1 cellular context compared by ENCODE assay signal in the genomic region with DNA sequence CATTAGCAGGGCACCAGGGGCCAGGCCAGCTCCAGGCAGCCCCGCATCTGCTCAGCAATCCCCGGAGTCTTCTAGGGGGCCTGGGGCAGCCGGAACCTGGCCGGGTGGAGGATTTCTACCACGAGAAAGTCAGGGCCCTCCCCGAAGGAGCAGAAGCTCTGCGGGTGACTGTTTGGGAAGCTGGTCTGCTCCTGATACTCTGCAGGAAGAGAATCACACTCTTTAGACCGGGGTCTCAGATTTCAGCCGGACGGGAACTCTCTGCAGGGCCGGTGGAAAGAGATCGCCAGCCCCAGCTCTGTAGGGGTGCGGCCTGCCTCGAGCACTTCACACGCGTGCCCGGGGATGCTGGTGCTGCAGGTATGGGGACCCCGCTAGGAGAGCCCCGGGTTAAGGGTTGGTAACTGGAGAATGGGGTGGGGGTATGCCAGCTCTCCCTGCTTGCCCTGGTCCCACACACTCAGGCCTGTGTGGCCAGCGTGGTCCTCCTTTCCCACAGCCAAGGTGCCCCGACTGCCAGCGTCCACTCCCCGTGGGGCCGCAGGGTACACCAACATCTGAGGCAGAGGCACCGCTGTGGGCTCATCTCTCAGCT.
TF ChIP-seq lines count a peak whose summit lies in the region.

No MANE protein-coding gene starts in this region.

TF ChIP-seq in IMR-90, 13 proteins besides CTCF, POLR2A, EP300 and RAD21 (continued from another document):
- TF ChIP-seq, protein P1, sequence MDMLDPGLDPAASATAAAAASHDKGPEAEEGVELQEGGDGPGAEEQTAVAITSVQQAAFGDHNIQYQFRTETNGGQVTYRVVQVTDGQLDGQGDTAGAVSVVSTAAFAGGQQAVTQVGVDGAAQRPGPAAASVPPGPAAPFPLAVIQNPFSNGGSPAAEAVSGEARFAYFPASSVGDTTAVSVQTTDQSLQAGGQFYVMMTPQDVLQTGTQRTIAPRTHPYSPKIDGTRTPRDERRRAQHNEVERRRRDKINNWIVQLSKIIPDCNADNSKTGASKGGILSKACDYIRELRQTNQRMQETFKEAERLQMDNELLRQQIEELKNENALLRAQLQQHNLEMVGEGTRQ (IDR thresholded peaks at IDR 0.05; ENCODE audit: low read depth, low read length), result no peak
- no peak for TF ChIP-seq NFE2L2 (IDR thresholded peaks at IDR 0.05; ENCODE audit: low read depth, low read length)
- TF ChIP-seq, protein P2, sequence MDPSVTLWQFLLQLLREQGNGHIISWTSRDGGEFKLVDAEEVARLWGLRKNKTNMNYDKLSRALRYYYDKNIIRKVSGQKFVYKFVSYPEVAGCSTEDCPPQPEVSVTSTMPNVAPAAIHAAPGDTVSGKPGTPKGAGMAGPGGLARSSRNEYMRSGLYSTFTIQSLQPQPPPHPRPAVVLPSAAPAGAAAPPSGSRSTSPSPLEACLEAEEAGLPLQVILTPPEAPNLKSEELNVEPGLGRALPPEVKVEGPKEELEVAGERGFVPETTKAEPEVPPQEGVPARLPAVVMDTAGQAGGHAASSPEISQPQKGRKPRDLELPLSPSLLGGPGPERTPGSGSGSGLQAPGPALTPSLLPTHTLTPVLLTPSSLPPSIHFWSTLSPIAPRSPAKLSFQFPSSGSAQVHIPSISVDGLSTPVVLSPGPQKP (IDR thresholded peaks at IDR 0.05; ENCODE audit: borderline replicate concordance, low read depth, low read length), result no peak
- no peak for TF ChIP-seq MAZ (IDR thresholded peaks at IDR 0.05; ENCODE audit: borderline replicate concordance, low read depth, low read length)
- no peak for TF ChIP-seq CEBPB (IDR thresholded peaks at IDR 0.05; ENCODE audit: low read depth, low read length)
- TF ChIP-seq RFX5 (IDR thresholded peaks at IDR 0.05; ENCODE audit: low read depth, low read length), result no peak
- TF ChIP-seq CHD1 (IDR thresholded peaks at IDR 0.05; ENCODE audit: low read depth, low read length), result no peak
- no peak for TF ChIP-seq FOS (IDR thresholded peaks at IDR 0.05; ENCODE audit: low read depth, low read length)
- TF ChIP-seq MXI1 (IDR thresholded peaks at IDR 0.05; ENCODE audit: borderline replicate concordance, low read depth, low read length), result no peak
